In genomic region chr1:16926491-16927195, GRCh38 we compare ENCODE assay signal across 16 cellular contexts. TPM values are rescaled to one million over a fixed set of nuclear protein-coding genes. Genes with fewer than 3 reads are reported as not detected.
DNase-seq lines count a peak whose midpoint lies in the region; ATAC-seq and TF ChIP-seq lines count a peak whose summit lies in the region.
"Had no signal": no experiment of that assay in that cellular context is flagged by ENCODE, and none has a peak within 500 bp of the region (broad histone marks: within the 10 kb centered on the region; RNA-seq: fewer than 3 reads in every experiment).

No MANE protein-coding gene starts in this region.

- WGBS in hepatocyte (ENCODE audit: low lambda C conversion rate, missing lambda C conversion rate) = 46% methylated on average over 11 of the region's 11 CpGs

- no peak overlapping the region for H2AFZ ChIP-seq in hepatocyte

- no peak for TF ChIP-seq POLR2A in erythroblast (IDR thresholded peaks at IDR 0.05; ENCODE audit: low read length)

- no peak for TF ChIP-seq CTCF in hepatocyte (IDR thresholded peaks at IDR 0.05; ENCODE audit: poor library complexity)

- H3K27ac ChIP-seq in hepatocyte = no peak overlapping the region
- H3K27ac ChIP-seq: heart left ventricle, right atrium auricular region, thyroid gland had no signal

- H3K4me2 ChIP-seq in hepatocyte = no peak overlapping the region

- no peaks in the 10 kb centered on the region for H3K36me3 ChIP-seq in hepatocyte (replicated peaks; ENCODE audit: insufficient read depth, low read depth)

- no peaks in the 10 kb centered on the region for H3K27me3 ChIP-seq in hepatocyte
- H3K27me3 ChIP-seq: heart left ventricle, right atrium auricular region, thyroid gland had no signal

- DNase-seq in NCI-H510A treated with DMSO at 0.1 percent for 48 hours (lab: John Stamatoyannopoulos, UW) = peak; percentile 15
- no peak for DNase-seq in NCI-H510A (lab: John Stamatoyannopoulos, UW)
- DNase-seq in NCI-H748 treated with DMSO at 0.1 percent for 48 hours (lab: John Stamatoyannopoulos, UW) = peak; percentile 93
- DNase-seq in hepatocyte (ENCODE audit: low spot score) = peak; percentile 26
- peak; percentile 81 for DNase-seq in retina
- no peak for DNase-seq in GOT3 (lab: John Stamatoyannopoulos, UW)
- no peak for DNase-seq in erythroblast (lab: John Stamatoyannopoulos, UW)
- DNase-seq: activated CD4-positive, alpha-beta memory T cell treated with anti-CD3 and anti-CD28 coated beads for 36 hours; effector CD4-positive, alpha-beta T cell; NK-92 treated with Interleukin-12 subunit alpha and Interleukin-12 subunit beta, amount 100 ng/mL, for 24 hours; T-cell; thyroid gland had no signal

- H3K4me1 ChIP-seq in hepatocyte (ENCODE audit: insufficient read depth) = peaks cover 4% of the 10 kb centered on the region

- no peak overlapping the region for H3K4me3 ChIP-seq in hepatocyte
- H3K4me3 ChIP-seq: heart left ventricle, right atrium auricular region, thyroid gland had no signal

- H3K9me3 ChIP-seq in hepatocyte (ENCODE audit: low read depth) = no peaks in the 10 kb centered on the region
- H3K9me3 ChIP-seq: heart left ventricle, right atrium auricular region, thyroid gland had no signal

- ATAC-seq in HG03139 (IDR thresholded peaks at IDR 0.05; ENCODE audit: unreplicated experiment) = no peak

- H3K79me2 ChIP-seq in hepatocyte = no peaks in the 10 kb centered on the region

- no peaks in the 10 kb centered on the region for H4K20me1 ChIP-seq in hepatocyte (ENCODE audit: insufficient read depth, poor library complexity, severe bottlenecking)

- no peaks in the 10 kb centered on the region for H3K9me2 ChIP-seq in hepatocyte (replicated peaks; ENCODE audit: insufficient read depth)

RNA-seq across cellular contexts. Expression of gene CROCC, which starts 4.9 kb away (rescaled TPM):
- total RNA-seq in hepatocyte = 21.9 and 22.2 TPM in 2 replicates
- 23.0 and 23.6 TPM in 2 replicates for polyA plus RNA-seq in hepatocyte

RNA-seq across cellular contexts. Expression of gene RNU1-2, which starts 30.9 kb away (rescaled TPM):
- total RNA-seq in hepatocyte = under 0.01 TPM in 2 replicates
- not detected in 2 replicates for polyA plus RNA-seq in hepatocyte
- total RNA-seq: right atrium auricular region had no signal
- polyA plus RNA-seq: heart left ventricle had no signal

RNA-seq across cellular contexts. Expression of gene MFAP2, which starts 53.8 kb away (rescaled TPM):
- total RNA-seq in hepatocyte = 172 and 200 TPM in 2 replicates
- 540 and 551 TPM in 2 replicates for polyA plus RNA-seq in hepatocyte
- total RNA-seq: activated CD4-positive, alpha-beta memory T cell treated with anti-CD3 and anti-CD28 coated beads for 36 hours; mononuclear cell; T-cell had no signal

Comparison
In these comparisons a context has a peak if more than half of its experiments do, and no peak if none do; other contexts are left out.
1. DNase-seq: peak in NCI-H510A treated with DMSO at 0.1 percent for 48 hours (single experiment), NCI-H748 treated with DMSO at 0.1 percent for 48 hours (single experiment), hepatocyte (single experiment) and retina (single experiment); none in NCI-H510A (single experiment), GOT3 (single experiment) and erythroblast (0 of 2).